1 cellular context compared by ENCODE assay signal in the genomic region with DNA sequence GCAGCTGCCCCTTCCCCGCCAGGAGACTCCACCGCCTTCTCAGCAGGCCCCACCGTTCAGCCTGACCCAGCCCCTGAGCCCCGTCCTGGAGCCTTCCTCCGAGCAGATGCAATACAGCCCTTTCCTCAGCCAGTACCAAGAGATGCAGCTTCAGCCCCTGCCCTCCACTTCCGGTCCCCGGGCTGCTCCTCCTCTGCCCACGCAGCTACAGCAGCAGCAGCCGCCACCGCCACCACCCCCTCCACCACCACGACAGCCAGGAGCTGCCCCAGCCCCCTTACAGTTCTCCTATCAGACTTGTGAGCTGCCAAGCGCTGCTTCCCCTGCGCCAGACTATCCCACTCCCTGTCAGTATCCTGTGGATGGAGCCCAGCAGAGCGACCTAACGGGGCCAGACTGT.
TF ChIP-seq lines count a peak whose summit lies in the region.

No MANE protein-coding gene starts in this region.

TF ChIP-seq in SK-N-SH treated with all-trans-retinoic acid at 6 μM for 48 hours, 23 proteins besides CTCF, POLR2A, EP300 and RAD21:
- no peak for TF ChIP-seq TCF4 (CRISPR knock-in tag; IDR thresholded peaks at IDR 0.05; ENCODE audit: borderline replicate concordance)
- TF ChIP-seq TOX (CRISPR knock-in tag; IDR thresholded peaks at IDR 0.05; ENCODE audit: borderline replicate concordance), result no peak
- no peak for TF ChIP-seq ZFP30 (CRISPR knock-in tag; IDR thresholded peaks at IDR 0.05)
- TF ChIP-seq, protein P1, sequence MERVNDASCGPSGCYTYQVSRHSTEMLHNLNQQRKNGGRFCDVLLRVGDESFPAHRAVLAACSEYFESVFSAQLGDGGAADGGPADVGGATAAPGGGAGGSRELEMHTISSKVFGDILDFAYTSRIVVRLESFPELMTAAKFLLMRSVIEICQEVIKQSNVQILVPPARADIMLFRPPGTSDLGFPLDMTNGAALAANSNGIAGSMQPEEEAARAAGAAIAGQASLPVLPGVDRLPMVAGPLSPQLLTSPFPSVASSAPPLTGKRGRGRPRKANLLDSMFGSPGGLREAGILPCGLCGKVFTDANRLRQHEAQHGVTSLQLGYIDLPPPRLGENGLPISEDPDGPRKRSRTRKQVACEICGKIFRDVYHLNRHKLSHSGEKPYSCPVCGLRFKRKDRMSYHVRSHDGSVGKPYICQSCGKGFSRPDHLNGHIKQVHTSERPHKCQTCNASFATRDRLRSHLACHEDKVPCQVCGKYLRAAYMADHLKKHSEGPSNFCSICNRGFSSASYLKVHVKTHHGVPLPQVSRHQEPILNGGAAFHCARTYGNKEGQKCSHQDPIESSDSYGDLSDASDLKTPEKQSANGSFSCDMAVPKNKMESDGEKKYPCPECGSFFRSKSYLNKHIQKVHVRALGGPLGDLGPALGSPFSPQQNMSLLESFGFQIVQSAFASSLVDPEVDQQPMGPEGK (CRISPR knock-in tag; IDR thresholded peaks at IDR 0.05; ENCODE audit: borderline replicate concordance), result no peak
- TF ChIP-seq PPARA (CRISPR knock-in tag; IDR thresholded peaks at IDR 0.05; ENCODE audit: borderline replicate concordance), result no peak
- no peak for TF ChIP-seq BACH2 (CRISPR knock-in tag; IDR thresholded peaks at IDR 0.05; ENCODE audit: borderline replicate concordance)
- no peak for TF ChIP-seq ZNF565 (CRISPR knock-in tag; conservative IDR thresholded peaks at IDR 0.05; ENCODE audit: low read depth)
- TF ChIP-seq POU6F1 (CRISPR knock-in tag; IDR thresholded peaks at IDR 0.05; ENCODE audit: borderline replicate concordance, low read depth), result no peak
- no peak for TF ChIP-seq ZC3H10 (CRISPR knock-in tag; IDR thresholded peaks at IDR 0.05)
